9 cellular contexts compared by ENCODE assay signal in the genomic region with DNA sequence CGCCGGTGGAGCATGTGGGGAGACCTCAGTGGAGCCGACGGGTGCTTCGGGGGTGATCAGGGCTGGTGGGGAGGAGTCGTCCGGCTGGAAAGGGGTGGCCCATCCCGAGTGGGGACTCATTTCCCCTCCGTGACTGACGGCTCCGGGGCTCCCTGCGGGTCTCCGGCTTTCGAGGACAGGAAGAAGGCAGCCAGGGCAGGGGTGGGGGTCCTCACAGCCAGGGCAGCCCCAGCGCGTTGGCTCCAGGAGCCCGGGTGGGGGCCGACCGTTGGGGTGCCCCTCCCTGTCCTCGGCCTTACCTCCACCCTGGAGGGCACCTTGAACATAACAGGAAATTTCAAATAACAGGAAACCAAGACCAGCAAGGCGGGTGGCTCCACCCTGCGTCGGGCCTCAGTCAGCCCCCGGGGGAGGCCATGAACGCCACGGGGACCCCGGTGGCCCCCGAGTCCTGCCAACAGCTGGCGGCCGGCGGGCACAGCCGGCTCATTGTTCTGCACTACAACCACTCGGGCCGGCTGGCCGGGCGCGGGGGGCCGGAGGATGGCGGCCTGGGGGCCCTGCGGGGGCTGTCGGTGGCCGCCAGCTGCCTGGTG. TPM values are rescaled to one million over a fixed set of nuclear protein-coding genes. Genes with fewer than 3 reads are reported as not detected.
DNase-seq lines count a peak whose midpoint lies in the region; TF ChIP-seq lines count a peak whose summit lies in the region.
"Had no signal": no experiment of that assay in that cellular context is flagged by ENCODE, and none has a peak within 500 bp of the region (broad histone marks: within the 10 kb centered on the region; RNA-seq: fewer than 3 reads in every experiment).

A gene with protein sequence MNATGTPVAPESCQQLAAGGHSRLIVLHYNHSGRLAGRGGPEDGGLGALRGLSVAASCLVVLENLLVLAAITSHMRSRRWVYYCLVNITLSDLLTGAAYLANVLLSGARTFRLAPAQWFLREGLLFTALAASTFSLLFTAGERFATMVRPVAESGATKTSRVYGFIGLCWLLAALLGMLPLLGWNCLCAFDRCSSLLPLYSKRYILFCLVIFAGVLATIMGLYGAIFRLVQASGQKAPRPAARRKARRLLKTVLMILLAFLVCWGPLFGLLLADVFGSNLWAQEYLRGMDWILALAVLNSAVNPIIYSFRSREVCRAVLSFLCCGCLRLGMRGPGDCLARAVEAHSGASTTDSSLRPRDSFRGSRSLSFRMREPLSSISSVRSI (plus strand): TSS at position 393 of the 596 bp plus-strand sequence. CDS start 24 bp downstream, at position 417.

- H3K27me3 ChIP-seq in BE2C, result no peaks in the 10 kb centered on the region

- DNase-seq in SIG-M5 treated with dmso at 0.1 percent for 504 hours (lab: John Stamatoyannopoulos, UW; ENCODE audit: unreplicated experiment), result peak; percentile 78
- DNase-seq in SIG-M5 (lab: John Stamatoyannopoulos, UW), result no peak
- DNase-seq in activated CD4-positive, CD25-positive, alpha-beta regulatory T cell treated with anti-CD3 and anti-CD28 coated beads, Interleukin-2, amount 50 U/mL, for 72 hours, result peak; percentile 67
- DNase-seq in erythroblast (lab: John Stamatoyannopoulos, UW), result peak; percentile 64 to 74
- peak; percentile 39 for DNase-seq in stimulated activated CD8-positive, alpha-beta memory T cell treated with anti-CD3 and anti-CD28 coated beads, Interleukin-15, amount 100 ng/mL, for 1 hour (ENCODE audit: low read depth)
- DNase-seq in superior temporal gyrus (ENCODE audit: extremely low spot score), result no peak
- DNase-seq in DMS53 treated with DMSO at 0.1 percent for 48 hours (lab: John Stamatoyannopoulos, UW; ENCODE audit: unreplicated experiment), result no peak
- DNase-seq in BE2C, result no peak

- TF ChIP-seq POLR2A in erythroblast (IDR thresholded peaks at IDR 0.05; ENCODE audit: low read length), result peak; percentile 71

- TF ChIP-seq CTCF in BE2C (IDR thresholded peaks at IDR 0.05; ENCODE audit: low read depth, low read length), result no peak

- no peak within 1 kb of the TSS for H3K4me3 ChIP-seq in BE2C (ENCODE audit: low read depth, low read length)

- H3K4me1 ChIP-seq in BE2C, result no peaks in the 10 kb centered on the region

- H3K9me3 ChIP-seq in BE2C, result no peaks in the 10 kb centered on the region

- no peaks in the 10 kb centered on the region for H3K36me3 ChIP-seq in BE2C

RNA-seq across cellular contexts. Expression of the gene that starts here (rescaled TPM):
- polyA plus RNA-seq in BE2C (2012; ENCODE audit: insufficient read depth, insufficient read length, low read depth), result not detected
- polyA plus RNA-seq: neural cell had no signal

Comparison
In these comparisons a context has a peak if more than half of its experiments do, and no peak if none do; other contexts are left out.
1. DNase-seq: peak in SIG-M5 treated with dmso at 0.1 percent for 504 hours (single experiment), activated CD4-positive, CD25-positive, alpha-beta regulatory T cell treated with anti-CD3 and anti-CD28 coated beads, Interleukin-2, amount 50 U/mL, for 72 hours (single experiment), erythroblast (2 of 2) and stimulated activated CD8-positive, alpha-beta memory T cell treated with anti-CD3 and anti-CD28 coated beads, Interleukin-15, amount 100 ng/mL, for 1 hour (single experiment); none in SIG-M5 (single experiment), superior temporal gyrus (single experiment), DMS53 treated with DMSO at 0.1 percent for 48 hours (single experiment) and BE2C (single experiment).